8 cellular contexts compared by ENCODE assay signal in genomic region chr1:230632273-230632873, GRCh38.
DNase-seq lines count a peak whose midpoint lies in the region; ATAC-seq, FAIRE-seq and TF ChIP-seq lines count a peak whose summit lies in the region.

No MANE protein-coding gene starts in this region.

- ATAC-seq in GM21526 (IDR thresholded peaks at IDR 0.05; ENCODE audit: low FRiP score, unreplicated experiment) (peak; percentile 50), GM18907 (IDR thresholded peaks at IDR 0.05; ENCODE audit: unreplicated experiment) (no peak), GM21528 (IDR thresholded peaks at IDR 0.05; ENCODE audit: low FRiP score, unreplicated experiment) (no peak)

- peak; percentile 47 for TF ChIP-seq CTCF in D721Med (IDR thresholded peaks at IDR 0.05; ENCODE audit: insufficient read depth, missing control alignments)

- in situ Hi-C loops in T47D (cut with HindIII; ENCODE audit: low pct_unique_long_range_greater_than_20kb, low sequenced_read_pairs): no loop called here

- DNase-seq in D721Med (ENCODE audit: insufficient read length, low spot score) (no peak), NCI-H510A (lab: John Stamatoyannopoulos, UW) (peak; percentile 19), T47D (ENCODE audit: low read depth in 1 of 2, low spot score in 1 of 2) (peak; percentile 31 to 85), left kidney (ENCODE audit: low read depth, low spot score) (peak; percentile 81), activated gamma-delta T cell (lab: John Stamatoyannopoulos, UW) (no peak)

- FAIRE-seq in D721Med (lab: Jason Lieb, UNC): no peak

Comparison
In these comparisons a context has a peak if more than half of its experiments do, and no peak if none do; other contexts are left out.
1. DNase-seq: peak in NCI-H510A (single experiment), T47D (2 of 2) and left kidney (single experiment); none in D721Med (single experiment) and activated gamma-delta T cell (single experiment).